In genomic region chr1:108877324-108877812, GRCh38 we compare ENCODE assay signal across 8 cellular contexts. TPM values are rescaled to one million over a fixed set of nuclear protein-coding genes. Genes with fewer than 3 reads are reported as not detected.
A peak's percentile ranks its signal among the peaks of the same experiment; 100 is the strongest.
DNase-seq lines count a peak whose midpoint lies in the region; ATAC-seq and TF ChIP-seq lines count a peak whose summit lies in the region.

No MANE protein-coding gene starts in this region.

- H3K36me3 ChIP-seq in Peyer's patch (no peaks in the 10 kb centered on the region), mucosa of stomach (ENCODE audit: control insufficient read depth, insufficient read depth, low read length) (no peaks in the 10 kb centered on the region)

- H3K27me3 ChIP-seq in Peyer's patch (no peaks in the 10 kb centered on the region), mucosa of stomach (ENCODE audit: control insufficient read depth, insufficient read depth, low read length) (no peaks in the 10 kb centered on the region)

- H3K9ac ChIP-seq in mucosa of stomach (ENCODE audit: low read length): peak overlapping the region; percentile 71

- no peaks in the 10 kb centered on the region for H3K9me3 Mint-ChIP-seq in effector memory CD8-positive, alpha-beta T cell

- DNase-seq in AG08395 (ENCODE audit: low spot score): peak; percentile 34
- DNase-seq in Peyer's patch: no peak
- no peak for DNase-seq in effector memory CD8-positive, alpha-beta T cell
- no peak for DNase-seq in activated gamma-delta T cell treated with Interleukin-2 at 50 U/mL for 16 hours

- H3K4me1 Mint-ChIP-seq in effector memory CD8-positive, alpha-beta T cell (ENCODE audit: low read depth in 2 of 2): peaks cover 6% of the 10 kb centered on the region in 2 donors

- ATAC-seq in GM18505 (IDR thresholded peaks at IDR 0.05; ENCODE audit: unreplicated experiment): peak; percentile 3
- ATAC-seq in effector memory CD8-positive, alpha-beta T cell (replicated peaks): no peak
- ATAC-seq in HG03025 (IDR thresholded peaks at IDR 0.05; ENCODE audit: low FRiP score, unreplicated experiment): no peak
- no peak for ATAC-seq in HG03442 (IDR thresholded peaks at IDR 0.05; ENCODE audit: unreplicated experiment)

- peak overlapping the region; percentile 71 to 81 (median 76) for H3K27ac ChIP-seq in Peyer's patch

- peak overlapping the region; percentile 91 to 92 for H3K4me3 Mint-ChIP-seq in effector memory CD8-positive, alpha-beta T cell

- H3K4me3 ChIP-seq in Peyer's patch (peak overlapping the region; percentile 67 to 94 (median 84)), mucosa of stomach (ENCODE audit: low read length) (peak overlapping the region; percentile 71)

- H3K27me3 Mint-ChIP-seq in effector memory CD8-positive, alpha-beta T cell: no peaks in the 10 kb centered on the region

- TF ChIP-seq POLR2A in GM18505 (IDR thresholded peaks at IDR 0.05; ENCODE audit: borderline replicate concordance, extremely low read depth, insufficient read depth, insufficient read length) (no peak), Peyer's patch (IDR thresholded peaks at IDR 0.05) (no peak)

- no peak for TF ChIP-seq CTCF in Peyer's patch (IDR thresholded peaks at IDR 0.05)

- peaks cover 10% of the 10 kb centered on the region for H3K36me3 Mint-ChIP-seq in effector memory CD8-positive, alpha-beta T cell (ENCODE audit: insufficient read depth)

- peak overlapping the region; percentile 86 to 90 for H3K27ac Mint-ChIP-seq in effector memory CD8-positive, alpha-beta T cell

- H3K9me3 ChIP-seq in Peyer's patch (no peaks in the 10 kb centered on the region), mucosa of stomach (ENCODE audit: control insufficient read depth, low read length) (no peaks in the 10 kb centered on the region)

- H3K4me1 ChIP-seq in Peyer's patch (peaks cover 0 to 7% (median 1%) of the 10 kb centered on the region in 4 donors), mucosa of stomach (ENCODE audit: control insufficient read depth, insufficient read depth, low read length) (peaks cover 5% of the 10 kb centered on the region)

RNA-seq across cellular contexts. Expression of gene GPSM2, which starts 0.6 kb away (rescaled TPM):
- total RNA-seq in Peyer's patch: 10 to 100 TPM; 23.1 to 24.9 (median 23.9) TPM

RNA-seq across cellular contexts. Expression of gene AKNAD1, which starts 20.5 kb away (rescaled TPM):
- total RNA-seq in Peyer's patch: not detected
